ENCODE assay signal across 19 cellular contexts in genomic region chr1:160740133-160740688, GRCh38. TPM values are rescaled to one million over a fixed set of nuclear protein-coding genes. Genes with fewer than 3 reads are reported as not detected.
DNase-seq lines count a peak whose midpoint lies in the region; ATAC-seq and TF ChIP-seq lines count a peak whose summit lies in the region.
"Had no signal": no experiment of that assay in that cellular context is flagged by ENCODE, and none has a peak within 500 bp of the region (broad histone marks: within the 10 kb centered on the region; RNA-seq: fewer than 3 reads in every experiment).

No MANE protein-coding gene starts in this region.

- peaks cover 66% of the 10 kb centered on the region for H3K36me3 Mint-ChIP-seq in activated CD8-positive, alpha-beta T cell treated with anti-CD3 and anti-CD28 coated beads, Interleukin-2, amount 10 ng/mL, durations not matched to agents 7 days and 5 days (ENCODE audit: low read depth)
- H3K36me3 Mint-ChIP-seq in natural killer cell: peaks cover 32% of the 10 kb centered on the region

- CTCF ChIA-PET in activated CD8-positive, alpha-beta T cell treated with anti-CD3 and anti-CD28 coated beads, Interleukin-2, amount 10 ng/mL, durations not matched to agents 7 days and 5 days (lab: Charles Lee): interaction anchor here (0.8 to 13.3 kb wide), 10 partner anchors 9 to 211 kb away, joined by 3 to 217 read pairs (median 4); no protein-coding TSS in a partner anchor

- in situ Hi-C loops in GM18951 (cut with MboI; ENCODE audit: low sequenced_read_pairs, unreplicated experiment): no loop called here

- POLR2A ChIA-PET in activated CD8-positive, alpha-beta T cell treated with anti-CD3 and anti-CD28 coated beads, Interleukin-2, amount 10 ng/mL, durations not matched to agents 7 days and 5 days (lab: Charles Lee): interaction anchor here (0.8 to 5.0 kb wide), 7 partner anchors 8 to 97 kb away, joined by 3 to 27 read pairs (median 5); partner anchors contain the start of gene CD48

- peak overlapping the region; percentile 94 for H3K4me3 ChIP-seq in GM08714 (ENCODE audit: low read length)
- H3K4me3 ChIP-seq: lung, SK-N-MC had no signal

- no peak for ATAC-seq in activated CD8-positive, alpha-beta T cell treated with anti-CD3 and anti-CD28 coated beads, Interleukin-2, amount 10 ng/mL, durations not matched to agents 7 days and 5 days
- ATAC-seq in natural killer cell (no peak), GM18517 (IDR thresholded peaks at IDR 0.05; ENCODE audit: unreplicated experiment) (no peak)
- no peak for ATAC-seq in activated CD4-positive, CD25-positive, alpha-beta regulatory T cell treated with anti-CD3 and anti-CD28 coated beads, Interleukin-2, amount 50 U/mL, for 24 hours

- H3K27me3 Mint-ChIP-seq in activated CD8-positive, alpha-beta T cell treated with anti-CD3 and anti-CD28 coated beads, Interleukin-2, amount 10 ng/mL, durations not matched to agents 7 days and 5 days (ENCODE audit: low read depth): no peaks in the 10 kb centered on the region
- H3K27me3 Mint-ChIP-seq in natural killer cell (ENCODE audit: low read depth in 2 of 2): no peaks in the 10 kb centered on the region

- H3K9me3 Mint-ChIP-seq in activated CD8-positive, alpha-beta T cell treated with anti-CD3 and anti-CD28 coated beads, Interleukin-2, amount 10 ng/mL, durations not matched to agents 7 days and 5 days (ENCODE audit: insufficient read depth): peaks cover 24% of the 10 kb centered on the region
- peaks cover 0 to 10% of the 10 kb centered on the region in 2 donors for H3K9me3 Mint-ChIP-seq in natural killer cell

- H3K4me3 Mint-ChIP-seq in activated CD8-positive, alpha-beta T cell treated with anti-CD3 and anti-CD28 coated beads, Interleukin-2, amount 10 ng/mL, durations not matched to agents 7 days and 5 days: peak overlapping the region; percentile 85
- peak overlapping the region; percentile 88 for H3K4me3 Mint-ChIP-seq in natural killer cell

- peak overlapping the region; percentile 73 for H3K27ac Mint-ChIP-seq in activated CD8-positive, alpha-beta T cell treated with anti-CD3 and anti-CD28 coated beads, Interleukin-2, amount 10 ng/mL, durations not matched to agents 7 days and 5 days
- H3K27ac Mint-ChIP-seq in natural killer cell: peak overlapping the region; percentile 88 to 96

- H3K4me1 Mint-ChIP-seq in activated CD8-positive, alpha-beta T cell treated with anti-CD3 and anti-CD28 coated beads, Interleukin-2, amount 10 ng/mL, durations not matched to agents 7 days and 5 days (ENCODE audit: low read depth): peaks cover 71% of the 10 kb centered on the region
- peaks cover 79 to 91% of the 10 kb centered on the region in 2 donors for H3K4me1 Mint-ChIP-seq in natural killer cell

- no peak for TF ChIP-seq CTCF in natural killer cell (IDR thresholded peaks at IDR 0.05)

- no peak for DNase-seq in activated CD8-positive, alpha-beta T cell treated with anti-CD3 and anti-CD28 coated beads, Interleukin-2, amount 10 ng/mL, durations not matched to agents 7 days and 5 days
- DNase-seq in natural killer cell (no peak), NCI-H1092 treated with DMSO at 0.1 percent for 48 hours (lab: John Stamatoyannopoulos, UW) (no peak)
- DNase-seq: activated CD8-positive, alpha-beta memory T cell treated with anti-CD3 and anti-CD28 coated beads, Interleukin-2, amount 50 U/mL, for 4 hours; DMS53; NCI-H187; OCI-M1 had no signal

- intact Hi-C loops in natural killer cell (cut with micrococcal nuclease): loop anchor here (10.0 kb wide), 1 partner anchor 305 kb away; no protein-coding TSS in a partner anchor

- peak; percentile 42 for TF ChIP-seq POLR2A in GM18951 (IDR thresholded peaks at IDR 0.05; ENCODE audit: extremely low read depth, insufficient read depth, insufficient read length)

RNA-seq across cellular contexts. Expression of gene SLAMF7, which starts 1.2 kb away (rescaled TPM):
- 100 to 1,000 TPM in 1 of 2 experiments, 10 to 100 TPM in 1; 88.5 to 102 TPM for total RNA-seq in activated CD8-positive, alpha-beta T cell treated with anti-CD3 and anti-CD28 coated beads, Interleukin-2, amount 10 ng/mL, durations not matched to agents 7 days and 5 days
- total RNA-seq in natural killer cell: 100 to 1,000 TPM; 191 to 301 (median 227) TPM
- total RNA-seq: chondrocyte, frontal cortex, NCI-H460, renal cortical epithelial cell had no signal

RNA-seq across cellular contexts. Expression of gene CD48, which starts 28.6 kb away (rescaled TPM):
- 100 to 1,000 TPM; 325 to 327 TPM for total RNA-seq in activated CD8-positive, alpha-beta T cell treated with anti-CD3 and anti-CD28 coated beads, Interleukin-2, amount 10 ng/mL, durations not matched to agents 7 days and 5 days
- total RNA-seq in natural killer cell: 100 to 1,000 TPM; 213 to 249 (median 223) TPM
- total RNA-seq: chondrocyte, H4, HT1080, NCI-H460, renal cortical epithelial cell had no signal

RNA-seq across cellular contexts. Expression of gene LY9, which starts 55.8 kb away (rescaled TPM):
- 10 to 100 TPM; 24.7 to 24.9 TPM for total RNA-seq in activated CD8-positive, alpha-beta T cell treated with anti-CD3 and anti-CD28 coated beads, Interleukin-2, amount 10 ng/mL, durations not matched to agents 7 days and 5 days
- total RNA-seq in natural killer cell: 10 to 100 TPM; 30.3 to 47.1 (median 34.4) TPM
- total RNA-seq: chondrocyte, frontal cortex, H4, HT1080, NCI-H460, renal cortical epithelial cell had no signal
